In genomic region chr6:153092082-153093013, GRCh38 we compare ENCODE assay signal across 10 cellular contexts. TPM values are rescaled to one million over a fixed set of nuclear protein-coding genes. Genes with fewer than 3 reads are reported as not detected.
DNase-seq lines count a peak whose midpoint lies in the region; ATAC-seq and TF ChIP-seq lines count a peak whose summit lies in the region.
"Had no signal": no experiment of that assay in that cellular context is flagged by ENCODE, and none has a peak within 500 bp of the region (broad histone marks: within the 10 kb centered on the region; RNA-seq: fewer than 3 reads in every experiment).

No MANE protein-coding gene starts in this region.

- POLR2A ChIA-PET in GM10248 (lab: Yijun Ruan, JAX): no interaction called here
- POLR2A ChIA-PET in activated CD4-positive, alpha-beta T cell treated with anti-CD3 and anti-CD28 coated beads, Interleukin-2, amount 10 ng/mL, durations not matched to agents 7 days and 5 days (lab: Charles Lee): no interaction called here

- H3K27me3 ChIP-seq in ovary: no peaks in the 10 kb centered on the region
- H3K27me3 ChIP-seq: heart right ventricle had no signal

- ATAC-seq in GM21786 (IDR thresholded peaks at IDR 0.05; ENCODE audit: unreplicated experiment): peak; percentile 84

- H3K36me3 ChIP-seq in ovary: no peaks in the 10 kb centered on the region
- H3K36me3 ChIP-seq: heart right ventricle had no signal

- H3K9me3 ChIP-seq in ovary: no peaks in the 10 kb centered on the region
- H3K9me3 ChIP-seq: heart right ventricle had no signal

- H3K36me3 Mint-ChIP-seq in activated CD4-positive, alpha-beta T cell treated with anti-CD3 and anti-CD28 coated beads, Interleukin-2, amount 10 ng/mL, durations not matched to agents 7 days and 5 days (ENCODE audit: low read depth): no peaks in the 10 kb centered on the region
- H3K36me3 Mint-ChIP-seq: IgD-negative memory B cell had no signal

- TF ChIP-seq POLR2A in ovary (IDR thresholded peaks at IDR 0.05): no peak

- H3K27ac ChIP-seq in ovary: no peak overlapping the region

- H3K9me3 Mint-ChIP-seq in activated CD4-positive, alpha-beta T cell treated with anti-CD3 and anti-CD28 coated beads, Interleukin-2, amount 10 ng/mL, durations not matched to agents 7 days and 5 days: no peaks in the 10 kb centered on the region

- no peaks in the 10 kb centered on the region for H3K4me1 ChIP-seq in ovary (ENCODE audit: insufficient read depth)

- DNase-seq in GM10248 (ENCODE audit: extremely low spot score) (peak; percentile 35), LHCN-M2 (ENCODE audit: low read depth) (peak; percentile 98), dermis blood vessel endothelial cell (peak; percentile 84), KG1 (lab: John Stamatoyannopoulos, UW) (no peak), NCI-H1048 (lab: John Stamatoyannopoulos, UW) (no peak), ovary (no peak)
- no peak for DNase-seq in activated CD4-positive, alpha-beta T cell treated with anti-CD3 and anti-CD28 coated beads, Interleukin-2, amount 10 ng/mL, durations not matched to agents 7 days and 5 days
- DNase-seq: heart right ventricle had no signal

- no peak overlapping the region for H3K27ac Mint-ChIP-seq in activated CD4-positive, alpha-beta T cell treated with anti-CD3 and anti-CD28 coated beads, Interleukin-2, amount 10 ng/mL, durations not matched to agents 7 days and 5 days
- H3K27ac Mint-ChIP-seq: IgD-negative memory B cell had no signal

- peaks cover 3% of the 10 kb centered on the region for H3K27me3 Mint-ChIP-seq in activated CD4-positive, alpha-beta T cell treated with anti-CD3 and anti-CD28 coated beads, Interleukin-2, amount 10 ng/mL, durations not matched to agents 7 days and 5 days

- no peak overlapping the region for H3K4me3 ChIP-seq in ovary
- H3K4me3 ChIP-seq: heart right ventricle had no signal

- no peak overlapping the region for H3K4me3 Mint-ChIP-seq in activated CD4-positive, alpha-beta T cell treated with anti-CD3 and anti-CD28 coated beads, Interleukin-2, amount 10 ng/mL, durations not matched to agents 7 days and 5 days
- H3K4me3 Mint-ChIP-seq: IgD-negative memory B cell had no signal

- H3K4me1 Mint-ChIP-seq in activated CD4-positive, alpha-beta T cell treated with anti-CD3 and anti-CD28 coated beads, Interleukin-2, amount 10 ng/mL, durations not matched to agents 7 days and 5 days: no peaks in the 10 kb centered on the region

- WGBS in ovary, 3 donors: 46 to 51% (median 50%) methylated on average over 9 of the region's 9 CpGs

- no peak for TF ChIP-seq CTCF in GM10248 (IDR thresholded peaks at IDR 0.05; ENCODE audit: control extremely low read depth, extremely low read depth, low read depth, missing control alignments)
- TF ChIP-seq CTCF in ovary (IDR thresholded peaks at IDR 0.05): no peak

- CTCF ChIA-PET in GM10248 (lab: Yijun Ruan, JAX): no interaction called here
- CTCF ChIA-PET in activated CD4-positive, alpha-beta T cell treated with anti-CD3 and anti-CD28 coated beads, Interleukin-2, amount 10 ng/mL, durations not matched to agents 7 days and 5 days (lab: Charles Lee): interaction anchor here (0.7 kb wide), 1 partner anchor 178 kb away, joined by 3 read pairs; no protein-coding TSS in a partner anchor

- intact Hi-C loops in ovary (cut with DNase I): no loop called here

- TF ChIP-seq EP300 in ovary (IDR thresholded peaks at IDR 0.05): no peak

RNA-seq across cellular contexts. Expression of gene RGS17, which starts 38.7 kb away (rescaled TPM):
- 33.6 and 39.4 TPM in 2 replicates for total RNA-seq in LHCN-M2 (2014; rRNA removed)
- polyA plus RNA-seq in LHCN-M2 (2012): 1.2 TPM
- total RNA-seq in dermis blood vessel endothelial cell: 3.3 and 3.9 TPM in 2 replicates
- total RNA-seq in activated CD4-positive, alpha-beta T cell treated with anti-CD3 and anti-CD28 coated beads, Interleukin-2, amount 10 ng/mL, durations not matched to agents 7 days and 5 days: not detected
- total RNA-seq in ovary: under 1 TPM; 0.30 to 0.95 (median 0.46) TPM
- polyA plus RNA-seq in ovary: under 1 TPM; 0.30 to 0.60 TPM

Comparison
In these comparisons a context has a peak if more than half of its experiments do, and no peak if none do; other contexts are left out.
1. DNase-seq: peak in GM10248 (single experiment), LHCN-M2 (single experiment) and dermis blood vessel endothelial cell (single experiment); none in activated CD4-positive, alpha-beta T cell treated with anti-CD3 and anti-CD28 coated beads, Interleukin-2, amount 10 ng/mL, durations not matched to agents 7 days and 5 days (single experiment), KG1 (single experiment), NCI-H1048 (single experiment) and ovary (0 of 5).